8 cellular contexts compared by ENCODE assay signal in the genomic region with DNA sequence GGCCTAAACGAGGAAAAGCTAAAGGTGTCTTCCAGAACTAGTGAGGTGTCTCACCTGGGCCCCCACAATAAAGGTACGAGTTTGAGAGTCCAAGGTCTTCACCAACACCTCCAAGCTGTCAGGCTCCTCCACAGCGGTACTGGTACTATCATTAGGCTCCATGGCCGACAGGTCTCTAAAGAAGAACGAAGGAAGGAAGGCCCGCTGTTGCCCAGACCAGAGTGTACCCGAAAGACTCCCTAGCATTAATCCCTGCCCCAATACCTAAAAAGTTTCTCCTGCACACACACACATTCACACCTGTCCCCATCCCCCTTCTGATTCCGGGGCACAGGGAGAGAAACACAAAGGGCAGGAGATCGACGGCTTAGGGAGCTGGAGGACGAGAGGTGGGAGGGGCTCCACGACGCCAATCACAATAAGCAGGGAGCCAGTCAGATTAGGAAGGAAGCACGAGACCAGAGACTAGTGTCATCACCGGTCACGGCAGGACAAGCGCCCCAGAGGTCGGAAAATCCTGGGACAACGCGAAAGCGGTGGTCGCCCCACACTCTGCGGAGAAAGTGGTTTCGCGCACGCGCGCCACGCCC. TPM values are rescaled to one million over a fixed set of nuclear protein-coding genes. Genes with fewer than 3 reads are reported as not detected.
DNase-seq lines count a peak whose midpoint lies in the region; ATAC-seq and TF ChIP-seq lines count a peak whose summit lies in the region.

No MANE protein-coding gene starts in this region.

- peak; percentile 46 for DNase-seq in NCI-H1092 treated with DMSO at 0.1 percent for 48 hours (lab: John Stamatoyannopoulos, UW)
- no peak for DNase-seq in NCI-H1092 (lab: John Stamatoyannopoulos, UW)
- peak; percentile 73 for DNase-seq in HPDE6-E6E7 (ENCODE audit: extremely low spot score)
- DNase-seq in Peyer's patch: peak in 2 of 3 donors; percentile 67 to 87
- no peak for DNase-seq in chondrocyte (ENCODE audit: low spot score)
- no peak for DNase-seq in stimulated activated naive CD8-positive, alpha-beta T cell treated with anti-CD3 and anti-CD28 coated beads, Interleukin-15, amount 100 ng/mL, for 72 hours

- H3K9me3 ChIP-seq in Peyer's patch: no peaks in the 10 kb centered on the region

- no peak for TF ChIP-seq POLR2A in Peyer's patch (IDR thresholded peaks at IDR 0.05)

- H3K27ac ChIP-seq in Peyer's patch (peak overlapping the region; percentile 93 to 99 (median 98)), layer of hippocampus (ENCODE audit: low read depth, low read length) (peak overlapping the region; percentile 100)

- peaks cover 23% of the 10 kb centered on the region for H3K36me3 Mint-ChIP-seq in chondrocyte (ENCODE audit: low read depth)

- peak; percentile 34 for ATAC-seq in GM21390 (IDR thresholded peaks at IDR 0.05; ENCODE audit: unreplicated experiment)
- peak; percentile 64 for ATAC-seq in stimulated activated naive CD8-positive, alpha-beta T cell treated with anti-CD3 and anti-CD28 coated beads, Interleukin-15, amount 100 ng/mL, for 72 hours

- TF ChIP-seq CTCF in Peyer's patch (IDR thresholded peaks at IDR 0.05) (no peak), chondrocyte (IDR thresholded peaks at IDR 0.05) (no peak)

- H3K27me3 ChIP-seq in Peyer's patch (no peaks in the 10 kb centered on the region), layer of hippocampus (ENCODE audit: control insufficient read depth, insufficient read depth, low read length) (no peaks in the 10 kb centered on the region)

- peaks cover 28% of the 10 kb centered on the region for H3K4me1 Mint-ChIP-seq in chondrocyte (ENCODE audit: low read depth)
- H3K4me1 Mint-ChIP-seq in stimulated activated naive CD8-positive, alpha-beta T cell treated with anti-CD3 and anti-CD28 coated beads, Interleukin-15, amount 100 ng/mL, for 72 hours: peaks cover 61% of the 10 kb centered on the region

- peak overlapping the region; percentile 99 for H3K27ac Mint-ChIP-seq in chondrocyte (ENCODE audit: unreplicated experiment)
- peak overlapping the region; percentile 97 to 99 for H3K27ac Mint-ChIP-seq in stimulated activated naive CD8-positive, alpha-beta T cell treated with anti-CD3 and anti-CD28 coated beads, Interleukin-15, amount 100 ng/mL, for 72 hours

- H3K4me3 Mint-ChIP-seq in chondrocyte (ENCODE audit: unreplicated experiment): peak overlapping the region; percentile 89
- peak overlapping the region; percentile 94 to 100 for H3K4me3 Mint-ChIP-seq in stimulated activated naive CD8-positive, alpha-beta T cell treated with anti-CD3 and anti-CD28 coated beads, Interleukin-15, amount 100 ng/mL, for 72 hours

- H3K4me3 ChIP-seq in Peyer's patch: peak overlapping the region; percentile 75 to 81 (median 80)

- no peaks in the 10 kb centered on the region for H3K27me3 Mint-ChIP-seq in chondrocyte (ENCODE audit: low read depth)
- no peaks in the 10 kb centered on the region for H3K27me3 Mint-ChIP-seq in stimulated activated naive CD8-positive, alpha-beta T cell treated with anti-CD3 and anti-CD28 coated beads, Interleukin-15, amount 100 ng/mL, for 72 hours

- H3K4me1 ChIP-seq in Peyer's patch: peaks cover 0 to 36% (median 7%) of the 10 kb centered on the region in 4 donors

- H3K36me3 ChIP-seq in Peyer's patch: peaks cover 0 to 40% (median 0%) of the 10 kb centered on the region in 3 donors

- H3K9me3 Mint-ChIP-seq in chondrocyte (ENCODE audit: low read depth): no peaks in the 10 kb centered on the region
- H3K9me3 Mint-ChIP-seq in stimulated activated naive CD8-positive, alpha-beta T cell treated with anti-CD3 and anti-CD28 coated beads, Interleukin-15, amount 100 ng/mL, for 72 hours: no peaks in the 10 kb centered on the region

RNA-seq across cellular contexts. Expression of gene BAG6, which starts 0.8 kb away (rescaled TPM):
- 100 to 1,000 TPM; 242 to 421 (median 323) TPM for total RNA-seq in Peyer's patch
- total RNA-seq in chondrocyte: 253 to 308 TPM (median 262 TPM) in 3 replicates

RNA-seq across cellular contexts. Expression of gene APOM, which starts 4.0 kb away (rescaled TPM):
- total RNA-seq in Peyer's patch: 10 to 100 TPM in 3 of 4 donors, not detected in 1; 10.0 to 34.9 (median 10.9) TPM
- total RNA-seq in chondrocyte: 0.85 to 1.2 TPM in 2 of 3 replicates, not detected in the other

RNA-seq across cellular contexts. Expression of gene C6orf47, which starts 8.9 kb away (rescaled TPM):
- total RNA-seq in Peyer's patch (10 to 100 TPM; 26.4 to 46.7 (median 37.2) TPM), chondrocyte (19.1 to 20.3 TPM (median 20.2 TPM) in 3 replicates)

RNA-seq across cellular contexts. Expression of gene GPANK1, which starts 13.1 kb away (rescaled TPM):
- total RNA-seq in Peyer's patch (10 to 100 TPM; 29.4 to 63.5 (median 41.9) TPM), chondrocyte (12.0 to 15.4 TPM (median 13.9 TPM) in 3 replicates)

RNA-seq across cellular contexts. Expression of gene CSNK2B, which starts 14.2 kb away (rescaled TPM):
- 100 to 1,000 TPM; 209 to 243 (median 227) TPM for total RNA-seq in Peyer's patch
- 116 to 126 TPM (median 122 TPM) in 3 replicates for total RNA-seq in chondrocyte

Comparison
In these comparisons a context has a peak if more than half of its experiments do, and no peak if none do; other contexts are left out.
1. DNase-seq: peak in NCI-H1092 treated with DMSO at 0.1 percent for 48 hours (single experiment), HPDE6-E6E7 (single experiment) and Peyer's patch (2 of 3); none in NCI-H1092 (single experiment), chondrocyte (single experiment) and stimulated activated naive CD8-positive, alpha-beta T cell treated with anti-CD3 and anti-CD28 coated beads, Interleukin-15, amount 100 ng/mL, for 72 hours (0 of 2).